20 cellular contexts compared by ENCODE assay signal in the genomic region with DNA sequence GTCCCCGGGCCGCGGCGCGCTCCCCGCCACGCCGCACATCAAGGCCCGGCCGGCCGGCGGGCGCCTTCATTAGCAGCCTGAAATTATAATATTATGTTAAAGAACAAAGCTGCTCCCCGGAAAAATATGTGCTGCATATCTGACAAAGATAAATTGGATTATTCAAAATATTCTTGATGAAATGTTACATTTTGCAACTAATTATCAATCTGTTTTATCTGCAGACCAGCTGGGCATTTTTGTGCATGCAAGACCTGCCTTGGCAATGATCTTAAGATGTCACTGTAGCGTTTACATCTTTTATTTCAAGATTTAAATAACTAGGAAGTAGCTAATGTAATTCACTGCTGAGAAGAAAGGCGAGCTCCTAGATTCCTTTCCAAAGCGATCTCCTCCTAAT.
DNase-seq lines count a peak whose midpoint lies in the region; ATAC-seq and TF ChIP-seq lines count a peak whose summit lies in the region.
"Had no signal": no experiment of that assay in that cellular context is flagged by ENCODE, and none has a peak within 500 bp of the region (broad histone marks: within the 10 kb centered on the region; RNA-seq: fewer than 3 reads in every experiment).

No MANE protein-coding gene starts in this region.

- H3K18ac ChIP-seq in neuronal stem cell (ENCODE audit: low read length), result no peak overlapping the region

- no peak overlapping the region for H2BK15ac ChIP-seq in neuronal stem cell (ENCODE audit: low read length)

- no peak overlapping the region for H2BK120ac ChIP-seq in neuronal stem cell (ENCODE audit: low read depth, low read length)

- H2AFZ ChIP-seq in GM23338 (peak overlapping the region; percentile 94), neuronal stem cell (ENCODE audit: low read length) (no peak overlapping the region)

- H3K4me1 ChIP-seq in GM23338 (ENCODE audit: insufficient read depth), result peaks cover 5% of the 10 kb centered on the region
- no peaks in the 10 kb centered on the region for H3K4me1 ChIP-seq in HUES6 (ENCODE audit: control insufficient read depth, insufficient read depth, low read length)
- H3K4me1 ChIP-seq in iPS-15b (ENCODE audit: control insufficient read depth, insufficient read depth, low read length), result peaks cover 3% of the 10 kb centered on the region
- no peaks in the 10 kb centered on the region for H3K4me1 ChIP-seq in neuronal stem cell (ENCODE audit: control insufficient read depth in 2 of 2, insufficient read depth in 1 of 2, low read depth in 1 of 2, low read length in 2 of 2)
- H3K4me1 ChIP-seq in breast epithelium, result no peaks in the 10 kb centered on the region

- no peak overlapping the region for H4K8ac ChIP-seq in neuronal stem cell (ENCODE audit: low read depth, low read length)

- H3K9ac ChIP-seq in HUES6 (ENCODE audit: low read length) (no peak overlapping the region), iPS-15b (ENCODE audit: low read depth, low read length) (no peak overlapping the region), neuronal stem cell (ENCODE audit: low read depth, low read length, poor library complexity) (no peak overlapping the region)

- peaks cover 40% of the 10 kb centered on the region for H3K27me3 ChIP-seq in GM23338 (ENCODE audit: insufficient read depth)
- peaks cover 60% of the 10 kb centered on the region for H3K27me3 ChIP-seq in HUES6 (ENCODE audit: control insufficient read depth, insufficient read depth, low read length)
- H3K27me3 ChIP-seq in iPS-15b (ENCODE audit: control insufficient read depth, insufficient read depth, low read length), result peaks cover 44% of the 10 kb centered on the region
- peaks cover 0 to 48% (median 33%) of the 10 kb centered on the region in 3 experiments for H3K27me3 ChIP-seq in neuronal stem cell (ENCODE audit: control insufficient read depth in 3 of 3, insufficient read depth in 3 of 3, low read depth in 1 of 3, low read length in 3 of 3)
- peaks cover 0 to 59% of the 10 kb centered on the region in 2 donors for H3K27me3 ChIP-seq in breast epithelium
- H3K27me3 ChIP-seq in dorsolateral prefrontal cortex, result peaks cover 5 to 90% (median 67%) of the 10 kb centered on the region in 45 donors

- H2BK12ac ChIP-seq in neuronal stem cell (ENCODE audit: low read length), result no peak overlapping the region

- H3K4me2 ChIP-seq in GM23338, result peak overlapping the region; percentile 80
- peak overlapping the region; percentile 85 for H3K4me2 ChIP-seq in neuronal stem cell (ENCODE audit: insufficient read depth, low read length, poor library complexity, severe bottlenecking)

- H3K4ac ChIP-seq in neuronal stem cell (ENCODE audit: low read length), result no peak overlapping the region

- H3K9me2 ChIP-seq in GM23338 (ENCODE audit: insufficient read depth), result no peaks in the 10 kb centered on the region

- H3K36me3 ChIP-seq in GM23338 (ENCODE audit: insufficient read depth), result no peaks in the 10 kb centered on the region
- no peaks in the 10 kb centered on the region for H3K36me3 ChIP-seq in HUES6 (ENCODE audit: control insufficient read depth, insufficient read depth, low read length)
- H3K36me3 ChIP-seq in iPS-15b (ENCODE audit: control insufficient read depth, insufficient read depth, low read length), result no peaks in the 10 kb centered on the region
- H3K36me3 ChIP-seq in neuronal stem cell (replicated peaks in 1 of 2; ENCODE audit: control insufficient read depth in 2 of 2, insufficient read depth in 2 of 2, low read length in 2 of 2), result no peaks in the 10 kb centered on the region
- H3K36me3 ChIP-seq in breast epithelium, result no peaks in the 10 kb centered on the region

- H3K27ac ChIP-seq in GM23338 (ENCODE audit: low read depth) (no peak overlapping the region), HUES6 (ENCODE audit: low read depth, low read length) (no peak overlapping the region), neuronal stem cell (replicated peaks; ENCODE audit: low read length) (no peak overlapping the region), breast epithelium (no peak overlapping the region), dorsolateral prefrontal cortex (no peak overlapping the region)

- TF ChIP-seq POLR2A in breast epithelium (IDR thresholded peaks at IDR 0.05), result no peak

- no peak for ATAC-seq in GM23338
- ATAC-seq in activated T-helper 17 cell treated with anti-CD3 and anti-CD28 coated beads, Interleukin-2, amount 50 U/mL, for 72 hours (replicated peaks), result no peak

- no peak overlapping the region for H4K91ac ChIP-seq in neuronal stem cell (ENCODE audit: low read depth, low read length, poor library complexity)

- peaks cover 8% of the 10 kb centered on the region for H3K4me1 Mint-ChIP-seq in GM23338
- H3K4me1 Mint-ChIP-seq in activated T-helper 17 cell treated with anti-CD3 and anti-CD28 coated beads, Interleukin-2, amount 50 U/mL, for 72 hours, result no peaks in the 10 kb centered on the region

- TF ChIP-seq CTCF in GM23338 (conservative IDR thresholded peaks at IDR 0.05; ENCODE audit: low read depth in 2 of 2) (no peak), breast epithelium (IDR thresholded peaks at IDR 0.05) (no peak), dorsolateral prefrontal cortex (IDR thresholded peaks at IDR 0.05 in 54 of 56, conservative IDR thresholded peaks at IDR 0.05 in 2 of 56; ENCODE audit: low read depth in 1 of 56, partially characterized antibody in 56 of 56) (no peak)

- peaks cover 27% of the 10 kb centered on the region for H3K9me3 Mint-ChIP-seq in GM23338
- H3K9me3 Mint-ChIP-seq in activated T-helper 17 cell treated with anti-CD3 and anti-CD28 coated beads, Interleukin-2, amount 50 U/mL, for 72 hours, result no peaks in the 10 kb centered on the region
- H3K9me3 Mint-ChIP-seq: CD4-positive, alpha-beta T cell had no signal

- no peak overlapping the region for H2AK5ac ChIP-seq in neuronal stem cell (ENCODE audit: low read depth, low read length)

- intact Hi-C loops in breast epithelium (cut with DNase I; ENCODE audit: low total_unique reads) (no loop called here), dorsolateral prefrontal cortex (cut with DNase I) (no loop called here)

- H3K9me3 ChIP-seq in HUES6 (ENCODE audit: control insufficient read depth, insufficient read depth, low read depth, low read length) (peaks cover 13% of the 10 kb centered on the region), iPS-15b (ENCODE audit: control insufficient read depth, insufficient read depth, low read length) (no peaks in the 10 kb centered on the region), neuronal stem cell (replicated peaks in 1 of 2; ENCODE audit: control insufficient read depth in 2 of 2, insufficient read depth in 1 of 2, low read depth in 1 of 2, low read length in 2 of 2) (peaks cover 0 to 4% of the 10 kb centered on the region in 2 donors), breast epithelium (peaks cover 6 to 19% of the 10 kb centered on the region in 2 donors)

- no peaks in the 10 kb centered on the region for H3K79me2 ChIP-seq in GM23338 (replicated peaks; ENCODE audit: insufficient read depth)

- H3K4me3 ChIP-seq in GM23338 (peak overlapping the region; percentile 65), HUES6 (ENCODE audit: low read depth, low read length) (peak overlapping the region; percentile 51), iPS-15b (ENCODE audit: low read depth, low read length) (peak overlapping the region; percentile 32), neuronal stem cell (ENCODE audit: low read length in 2 of 2) (no peak overlapping the region), breast epithelium (no peak overlapping the region), dorsolateral prefrontal cortex (no peak overlapping the region)

- no peaks in the 10 kb centered on the region for H3K79me1 ChIP-seq in neuronal stem cell (ENCODE audit: low read depth, low read length)

- 0 out of 2 replicates have a peak, but pooled peaks cover 3% of the 10 kb centered on the region for H4K20me1 ChIP-seq in GM23338 (replicated peaks; ENCODE audit: insufficient read depth)

- no peak overlapping the region for H2BK5ac ChIP-seq in neuronal stem cell (ENCODE audit: low read length)

- peak overlapping the region; percentile 63 for H3K4me3 Mint-ChIP-seq in GM23338
- H3K4me3 Mint-ChIP-seq in activated T-helper 17 cell treated with anti-CD3 and anti-CD28 coated beads, Interleukin-2, amount 50 U/mL, for 72 hours, result no peak overlapping the region
- H3K4me3 Mint-ChIP-seq: CD4-positive, alpha-beta T cell had no signal

- peaks cover 9% of the 10 kb centered on the region; the same call in 2 of the 3 replicates for H3K36me3 Mint-ChIP-seq in GM23338 (ENCODE audit: low read depth)
- H3K36me3 Mint-ChIP-seq in activated T-helper 17 cell treated with anti-CD3 and anti-CD28 coated beads, Interleukin-2, amount 50 U/mL, for 72 hours (ENCODE audit: low read depth), result no peaks in the 10 kb centered on the region

- WGBS in neuronal stem cell (ENCODE audit: extremely low coverage in 2 of 2, insufficient read length in 2 of 2, insufficient replicate concordance in 1 of 2), 2 donors, result no CpG with 5 or more reads among the region's 17 CpGs

- no peak overlapping the region for H3K27ac Mint-ChIP-seq in GM23338
- no peak overlapping the region for H3K27ac Mint-ChIP-seq in activated T-helper 17 cell treated with anti-CD3 and anti-CD28 coated beads, Interleukin-2, amount 50 U/mL, for 72 hours
- H3K27ac Mint-ChIP-seq: CD4-positive, alpha-beta T cell had no signal

- no peak overlapping the region for H3K14ac ChIP-seq in neuronal stem cell (ENCODE audit: low read length)

- DNase-seq in GM23338 (ENCODE audit: low spot score), result no peak
- DNase-seq in neuronal stem cell (ENCODE audit: low spot score), result no peak
- no peak for DNase-seq in breast epithelium (ENCODE audit: low spot score in 2 of 2)
- DNase-seq in dorsolateral prefrontal cortex, result no peak
- DNase-seq: ACHN; Calu3; CD4-positive, alpha-beta T cell; HCEC 1CT; KBM-7; MV-4-11; NCI-H1417 treated with DMSO at 0.1 percent for 48 hours; NCI-H2029; NCI-H2171 treated with DMSO at 0.1 percent for 48 hours; NCI-H446 treated with DMSO at 0.1 percent for 48 hours; NCI-H748 treated with DMSO at 0.1 percent for 48 hours; OCI-M1; RPMI8226 had no signal

- peaks cover 39% of the 10 kb centered on the region for H3K27me3 Mint-ChIP-seq in GM23338 (ENCODE audit: insufficient read depth, low read depth, poor library complexity)
- peaks cover 43% of the 10 kb centered on the region for H3K27me3 Mint-ChIP-seq in activated T-helper 17 cell treated with anti-CD3 and anti-CD28 coated beads, Interleukin-2, amount 50 U/mL, for 72 hours

- H3F3A ChIP-seq in GM23338 (replicated peaks; ENCODE audit: low read depth), result no peaks in the 10 kb centered on the region

- no peak overlapping the region for H3K23ac ChIP-seq in neuronal stem cell (ENCODE audit: low read depth, low read length, poor library complexity)

TF ChIP-seq in GM23338, 12 proteins besides CTCF, POLR2A, EP300 and RAD21 (continues in another document):
- TF ChIP-seq JUNB (IDR thresholded peaks at IDR 0.05; ENCODE audit: unreplicated experiment), result no peak
- TF ChIP-seq, protein P1, sequence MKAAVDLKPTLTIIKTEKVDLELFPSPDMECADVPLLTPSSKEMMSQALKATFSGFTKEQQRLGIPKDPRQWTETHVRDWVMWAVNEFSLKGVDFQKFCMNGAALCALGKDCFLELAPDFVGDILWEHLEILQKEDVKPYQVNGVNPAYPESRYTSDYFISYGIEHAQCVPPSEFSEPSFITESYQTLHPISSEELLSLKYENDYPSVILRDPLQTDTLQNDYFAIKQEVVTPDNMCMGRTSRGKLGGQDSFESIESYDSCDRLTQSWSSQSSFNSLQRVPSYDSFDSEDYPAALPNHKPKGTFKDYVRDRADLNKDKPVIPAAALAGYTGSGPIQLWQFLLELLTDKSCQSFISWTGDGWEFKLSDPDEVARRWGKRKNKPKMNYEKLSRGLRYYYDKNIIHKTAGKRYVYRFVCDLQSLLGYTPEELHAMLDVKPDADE (IDR thresholded peaks at IDR 0.05), result no peak

Comparison
In these comparisons a context has a peak if more than half of its experiments do, and no peak if none do; other contexts are left out.
1. H3K4me3 ChIP-seq: peak in GM23338 (single experiment), HUES6 (single experiment) and iPS-15b (single experiment); none in neuronal stem cell (0 of 2), breast epithelium (0 of 3) and dorsolateral prefrontal cortex (0 of 59).